Comparison of ENCODE assay signal across 19 cellular contexts in genomic region chr5:149300441-149300840, GRCh38. TPM values are rescaled to one million over a fixed set of nuclear protein-coding genes. Genes with fewer than 3 reads are reported as not detected.
"Had no signal": no experiment of that assay in that cellular context is flagged by ENCODE, and none has a peak within 500 bp of the region (broad histone marks: within the 10 kb centered on the region; RNA-seq: fewer than 3 reads in every experiment).

No MANE protein-coding gene starts in this region.

- H3K36me3 ChIP-seq: cardiac muscle cell, left lung, ovary, spleen had no signal

- H3K4me3 ChIP-seq: cardiac muscle cell, left lung, mucosa of descending colon, ovary, spleen, testis, tibial nerve had no signal

- H3K27ac ChIP-seq: cardiac muscle cell, foreskin keratinocyte, ovary, testis had no signal

- H3K27me3 ChIP-seq: cardiac muscle cell, foreskin keratinocyte, ovary, testis, tibial nerve had no signal

- ATAC-seq: effector memory CD8-positive, alpha-beta T cell; foreskin keratinocyte; mucosa of descending colon; naive thymus-derived CD8-positive, alpha-beta T cell; stimulated activated memory B cell treated with anti-CD40 and anti-IgM and Interleukin-4, amounts not matched to agents 10 μg/mL and 1 μg/mL and 100 μg/mL, for 72 hours had no signal

- H3K9me3 ChIP-seq: left lung, mucosa of descending colon, ovary, spleen, testis, tibial nerve had no signal

- DNase-seq: cerebellar nuclear complex; effector memory CD8-positive, alpha-beta T cell; foreskin keratinocyte; islet precursor cell; left lung; mucosa of descending colon; naive thymus-derived CD8-positive, alpha-beta T cell; nucleus accumbens; ovary; spleen; stimulated activated CD4-positive, alpha-beta T cell treated with anti-CD3 and anti-CD28 coated beads, Interleukin-15, amount 100 ng/mL, for 24 hours; stimulated activated CD4-positive, alpha-beta T cell treated with anti-CD3 and anti-CD28 coated beads, Interleukin-1b, Interleukin-23, amount 100 ng/mL, for 48 hours; stimulated activated CD4-positive, alpha-beta T cell treated with anti-CD3 and anti-CD28 coated beads, Interleukin-4, amount 100 ng/mL, for 24 hours; testis had no signal

- FAIRE-seq: colon had no signal

RNA-seq across cellular contexts. Expression of gene AFAP1L1, which starts 28.8 kb away (rescaled TPM):
- polyA plus RNA-seq: neural cell had no signal
